In genomic region chrX:112867570-112867969, GRCh38 we compare ENCODE assay signal across 14 cellular contexts. TPM values are rescaled to one million over a fixed set of nuclear protein-coding genes. Genes with fewer than 3 reads are reported as not detected.
DNase-seq lines count a peak whose midpoint lies in the region; ATAC-seq and TF ChIP-seq lines count a peak whose summit lies in the region.
"Had no signal": no experiment of that assay in that cellular context is flagged by ENCODE, and none has a peak within 500 bp of the region (broad histone marks: within the 10 kb centered on the region; RNA-seq: fewer than 3 reads in every experiment).

No MANE protein-coding gene starts in this region.

- no peaks in the 10 kb centered on the region for H3K9me3 ChIP-seq in HCT116 (ENCODE audit: control insufficient read depth in 1 of 2, insufficient read depth in 1 of 2, low read depth in 1 of 2, low read length in 2 of 2)

- no peaks in the 10 kb centered on the region for H3K79me1 ChIP-seq in mesendoderm (ENCODE audit: low read length)

- RAD21 ChIA-PET in HCT116 (lab: Charles Lee; ENCODE audit: low non-redundant PET in 1 of 2, low total read pairs in 2 of 2, uncharacterized antibody in 2 of 2, unreplicated experiment in 2 of 2), result no interaction called here

- H3K9me2 ChIP-seq in HCT116 (ENCODE audit: insufficient read depth), result no peaks in the 10 kb centered on the region

- H2AFZ ChIP-seq in HCT116 (ENCODE audit: low read depth, low read length, poor library complexity, severe bottlenecking), result no peak overlapping the region

- no peaks in the 10 kb centered on the region for H3K36me3 ChIP-seq in HCT116 (ENCODE audit: control insufficient read depth in 1 of 2, insufficient read depth in 2 of 2, low read length in 2 of 2)
- no peaks in the 10 kb centered on the region for H3K36me3 ChIP-seq in mesendoderm (ENCODE audit: control insufficient read depth, insufficient read depth, low read length)

- no TSS peak for BruUV-seq in HCT116 (replicated peaks; lab: Mats Ljungman, UMichigan)

- no peak overlapping the region for H2BK5ac ChIP-seq in mesendoderm (ENCODE audit: low read length)

- H3K4me3 ChIP-seq in HCT116 (replicated peaks in 1 of 2; ENCODE audit: low read depth in 1 of 2, low read length in 2 of 2), result no peak overlapping the region
- H3K4me3 ChIP-seq in mesendoderm (ENCODE audit: low read length), result no peak overlapping the region

- no peak overlapping the region for H4K5ac ChIP-seq in mesendoderm (ENCODE audit: low read length)

- no peak overlapping the region for H4K8ac ChIP-seq in mesendoderm (ENCODE audit: low read depth, low read length)

- CTCF ChIA-PET in HCT116 (lab: Charles Lee), result no interaction called here

- H3K23ac ChIP-seq in mesendoderm (ENCODE audit: low read length), result no peak overlapping the region

- TF ChIP-seq POLR2A in HCT116 (IDR thresholded peaks at IDR 0.05; ENCODE audit: borderline replicate concordance, extremely low read depth, insufficient read depth, insufficient read length), result no peak

- DNase-seq in DMS 273 (lab: John Stamatoyannopoulos, UW; ENCODE audit: unreplicated experiment) (peak; percentile 6), DMS 273 treated with DMSO at 0.1 percent for 48 hours (lab: John Stamatoyannopoulos, UW) (no peak), HCT116 (ENCODE audit: low read depth, low spot score) (peak; percentile 22), mesendoderm (peak; percentile 42), head of caudate nucleus (no peak), midbrain (lab: John Stamatoyannopoulos, UW) (no peak), NCI-H2029 treated with DMSO at 0.1 percent for 48 hours (lab: John Stamatoyannopoulos, UW) (no peak)
- DNase-seq: 8988T, activated gamma-delta T cell, cortex of kidney, hippocampal formation, Kasumi-1, naive B cell had no signal

- H3K18ac ChIP-seq in mesendoderm (ENCODE audit: low read length), result no peak overlapping the region

- intact Hi-C loops in HCT116 (cut with micrococcal nuclease) (no loop called here), head of caudate nucleus (cut with DNase I) (no loop called here)

- no peak overlapping the region for H3K27ac ChIP-seq in HCT116 (ENCODE audit: low read depth, low read length)
- H3K27ac ChIP-seq in mesendoderm (ENCODE audit: low read depth, low read length), result no peak overlapping the region

- no peak overlapping the region for H2BK120ac ChIP-seq in mesendoderm (ENCODE audit: low read depth, low read length)

- peak in 2 of 3 experiments; percentile 27 to 36; a peak in 3 of 6 replicates for TF ChIP-seq CTCF in HCT116 (IDR thresholded peaks at IDR 0.05 in 2 of 3, conservative IDR thresholded peaks at IDR 0.05 in 1 of 3; ENCODE audit: borderline replicate concordance in 1 of 3, insufficient read depth in 1 of 3, low read depth in 2 of 3, low read length in 2 of 3)

- no peaks in the 10 kb centered on the region for H4K20me1 ChIP-seq in HCT116 (ENCODE audit: insufficient read depth)

- POLR2A ChIA-PET in HCT116 (lab: Charles Lee), result no interaction called here

- H3K4me2 ChIP-seq in HCT116 (ENCODE audit: low read length) (no peak overlapping the region), mesendoderm (ENCODE audit: low read length) (no peak overlapping the region)

- H3K9ac ChIP-seq in HCT116 (ENCODE audit: low read length) (no peak overlapping the region), mesendoderm (ENCODE audit: low read length) (no peak overlapping the region)

- ATAC-seq in HCT116 (peak; percentile 98), HG03565 (IDR thresholded peaks at IDR 0.05; ENCODE audit: unreplicated experiment) (peak; percentile 92)

- no peak overlapping the region for H2BK15ac ChIP-seq in mesendoderm (replicated peaks; ENCODE audit: low read depth)

- H3K4ac ChIP-seq in mesendoderm (ENCODE audit: low read depth, low read length), result no peak overlapping the region

- no CpG with 5 or more reads among the region's 2 CpGs for WGBS in mesendoderm (ENCODE audit: extremely low coverage, insufficient coverage, low lambda C conversion rate)

- peaks cover 0 to 3% of the 10 kb centered on the region in 2 experiments; a peak in 1 of 4 replicates for H3K4me1 ChIP-seq in HCT116 (ENCODE audit: control insufficient read depth in 1 of 2, insufficient read depth in 2 of 2, low read length in 2 of 2)
- H3K4me1 ChIP-seq in mesendoderm (ENCODE audit: control insufficient read depth, low read depth, low read length), result no peaks in the 10 kb centered on the region

- H2AK5ac ChIP-seq in mesendoderm (ENCODE audit: low read length), result no peak overlapping the region

- H3K27me3 ChIP-seq in HCT116 (ENCODE audit: insufficient read depth, low read length) (no peaks in the 10 kb centered on the region), mesendoderm (ENCODE audit: insufficient read depth, low read length, poor library complexity) (no peaks in the 10 kb centered on the region)

- no peak for TF ChIP-seq RAD21 in HCT116 (IDR thresholded peaks at IDR 0.05; ENCODE audit: low read depth)

- no peaks in the 10 kb centered on the region for H3K79me2 ChIP-seq in HCT116 (ENCODE audit: insufficient read depth, low read length)
- no peaks in the 10 kb centered on the region for H3K79me2 ChIP-seq in mesendoderm (ENCODE audit: control insufficient read depth, insufficient read depth, low read length)

- no peak overlapping the region for H3K56ac ChIP-seq in mesendoderm (ENCODE audit: low read length)

TF ChIP-seq in HCT116, 20 proteins besides CTCF, POLR2A, EP300 and RAD21:
- TF ChIP-seq SP1 (IDR thresholded peaks at IDR 0.05; ENCODE audit: low read depth) (no peak), TCF7L2 (IDR thresholded peaks at IDR 0.05; ENCODE audit: borderline replicate concordance, extremely low read depth, insufficient read depth, insufficient read length) (no peak), ELF1 (IDR thresholded peaks at IDR 0.05; ENCODE audit: borderline replicate concordance, low read depth) (no peak)

RNA-seq across cellular contexts. Expression of gene AMOT, which starts 26.9 kb away (rescaled TPM):
- total RNA-seq in HCT116 (2021; ENCODE audit: unreplicated experiment), result 7.7 TPM
- 2.5 and 3.3 TPM in 2 replicates for polyA plus RNA-seq in HCT116 (2012)
- 0.86 TPM for polyA plus RNA-seq in mesendoderm (2013, experiment 1 of 2)
- 0.90 TPM for polyA plus RNA-seq in mesendoderm (2013, experiment 2 of 2)

Comparison
In these comparisons a context has a peak if more than half of its experiments do, and no peak if none do; other contexts are left out.
1. DNase-seq: peak in DMS 273 (single experiment), HCT116 (single experiment) and mesendoderm (single experiment); none in DMS 273 treated with DMSO at 0.1 percent for 48 hours (single experiment), head of caudate nucleus (0 of 42), midbrain (single experiment) and NCI-H2029 treated with DMSO at 0.1 percent for 48 hours (single experiment).